In genomic region chr10:93071674-93072224, GRCh38 we compare ENCODE assay signal across 1 cellular context.
TF ChIP-seq lines count a peak whose summit lies in the region.

No MANE protein-coding gene starts in this region.

TF ChIP-seq in liver, 16 proteins besides CTCF, POLR2A, EP300 and RAD21 (continued from another document):
- TF ChIP-seq REST (IDR thresholded peaks at IDR 0.05) (peak; percentile 73), ATF3 (IDR thresholded peaks at IDR 0.05) (no peak)
